In genomic region chr9:127570533-127571111, GRCh38 we compare ENCODE assay signal across 9 cellular contexts. TPM values are rescaled to one million over a fixed set of nuclear protein-coding genes. Genes with fewer than 3 reads are reported as not detected.
DNase-seq lines count a peak whose midpoint lies in the region; ATAC-seq and TF ChIP-seq lines count a peak whose summit lies in the region.
"Had no signal": no experiment of that assay in that cellular context is flagged by ENCODE, and none has a peak within 500 bp of the region (broad histone marks: within the 10 kb centered on the region; RNA-seq: fewer than 3 reads in every experiment).

No MANE protein-coding gene starts in this region.

- H3K27ac ChIP-seq in MM.1S (ENCODE audit: low read length) = peak overlapping the region; percentile 71; the same call in 1 of the 2 replicates
- peak overlapping the region; percentile 99 for H3K27ac ChIP-seq in prostate gland

- peaks cover 21% of the 10 kb centered on the region for H3K4me1 Mint-ChIP-seq in endothelial cell (ENCODE audit: unreplicated experiment)

- H3K36me3 ChIP-seq in MM.1S (replicated peaks; ENCODE audit: insufficient read depth, low read length) (no peaks in the 10 kb centered on the region), prostate gland (no peaks in the 10 kb centered on the region)

- 48% methylated on average over 3 of the region's 3 CpGs for WGBS in prostate gland

- no peaks in the 10 kb centered on the region for H3K9me2 ChIP-seq in MM.1S (replicated peaks; ENCODE audit: insufficient read depth, low read length)

- H3F3A ChIP-seq in MM.1S (ENCODE audit: insufficient read depth, low read length) = peaks cover 6% of the 10 kb centered on the region; the same call in 1 of the 2 replicates

- H3K4me2 ChIP-seq in MM.1S (ENCODE audit: low read depth, low read length) = peak overlapping the region; percentile 77

- H3K9me3 Mint-ChIP-seq in endothelial cell (ENCODE audit: unreplicated experiment) = no peaks in the 10 kb centered on the region

- H3K27me3 Mint-ChIP-seq in endothelial cell (ENCODE audit: unreplicated experiment) = peaks cover 4% of the 10 kb centered on the region

- H3K79me2 ChIP-seq in MM.1S (ENCODE audit: low read length) = no peaks in the 10 kb centered on the region

- H3K4me3 ChIP-seq in MM.1S (ENCODE audit: low read length) (no peak overlapping the region), prostate gland (no peak overlapping the region)

- H3K4me1 ChIP-seq in MM.1S (ENCODE audit: low read length) (peaks cover 14% of the 10 kb centered on the region), prostate gland (replicated peaks) (peaks cover 27% of the 10 kb centered on the region)

- H2AFZ ChIP-seq in MM.1S (ENCODE audit: low read length) = peak overlapping the region; percentile 54; the same call in 1 of the 2 replicates

- H4K20me1 ChIP-seq in MM.1S (ENCODE audit: insufficient read depth, low read length) = no peaks in the 10 kb centered on the region

- intact Hi-C loops in prostate gland (cut with DNase I) = no loop called here

- no peak for TF ChIP-seq POLR2A in prostate gland (IDR thresholded peaks at IDR 0.05)

- H3K9ac ChIP-seq in MM.1S (ENCODE audit: low read length) = peak overlapping the region; percentile 74; the same call in 1 of the 2 replicates

- H3K27me3 ChIP-seq in MM.1S (replicated peaks; ENCODE audit: insufficient read depth, low read length) = no peaks in the 10 kb centered on the region
- no peaks in the 10 kb centered on the region for H3K27me3 ChIP-seq in prostate gland (replicated peaks; ENCODE audit: insufficient read depth)

- H3K9me3 ChIP-seq in MM.1S (replicated peaks; ENCODE audit: insufficient read depth, low read length) = no peaks in the 10 kb centered on the region
- no peaks in the 10 kb centered on the region for H3K9me3 ChIP-seq in prostate gland

- TF ChIP-seq CTCF in MM.1S (IDR thresholded peaks at IDR 0.05; ENCODE audit: low read length) (no peak), endothelial cell (IDR thresholded peaks at IDR 0.05; ENCODE audit: unreplicated experiment) (no peak), prostate gland (IDR thresholded peaks at IDR 0.05) (no peak)

- peak overlapping the region; percentile 85 for H3K4me3 Mint-ChIP-seq in endothelial cell (ENCODE audit: unreplicated experiment)

- DNase-seq in DMS53 (lab: John Stamatoyannopoulos, UW) (peak; percentile 49), DMS53 treated with DMSO at 0.1 percent for 48 hours (lab: John Stamatoyannopoulos, UW; ENCODE audit: unreplicated experiment) (no peak), MM.1S (no peak), endothelial cell (ENCODE audit: low spot score) (no peak), prostate gland (ENCODE audit: low spot score) (no peak)
- no peak for DNase-seq in effector CD4-positive, alpha-beta T cell
- DNase-seq: stimulated activated CD4-positive, alpha-beta T cell treated with anti-CD3 and anti-CD28 coated beads, Interleukin-4, amount 100 ng/mL, for 1 hour had no signal

- H3K27ac Mint-ChIP-seq in endothelial cell (ENCODE audit: unreplicated experiment) = no peak overlapping the region

- H3K36me3 Mint-ChIP-seq in endothelial cell (ENCODE audit: low read depth, unreplicated experiment) = peaks cover 11% of the 10 kb centered on the region

- ATAC-seq in HG03175 (IDR thresholded peaks at IDR 0.05; ENCODE audit: unreplicated experiment) (no peak), HG03025 (IDR thresholded peaks at IDR 0.05; ENCODE audit: low FRiP score, unreplicated experiment) (no peak)

RNA-seq across cellular contexts. Expression of gene STXBP1, which starts 41.5 kb away (rescaled TPM):
- total RNA-seq in endothelial cell (ENCODE audit: unreplicated experiment) = 113 TPM
- total RNA-seq in prostate gland = 10 to 100 TPM; 32.2 to 47.6 TPM
